ENCODE assay signal across 25 cellular contexts in the genomic region with DNA sequence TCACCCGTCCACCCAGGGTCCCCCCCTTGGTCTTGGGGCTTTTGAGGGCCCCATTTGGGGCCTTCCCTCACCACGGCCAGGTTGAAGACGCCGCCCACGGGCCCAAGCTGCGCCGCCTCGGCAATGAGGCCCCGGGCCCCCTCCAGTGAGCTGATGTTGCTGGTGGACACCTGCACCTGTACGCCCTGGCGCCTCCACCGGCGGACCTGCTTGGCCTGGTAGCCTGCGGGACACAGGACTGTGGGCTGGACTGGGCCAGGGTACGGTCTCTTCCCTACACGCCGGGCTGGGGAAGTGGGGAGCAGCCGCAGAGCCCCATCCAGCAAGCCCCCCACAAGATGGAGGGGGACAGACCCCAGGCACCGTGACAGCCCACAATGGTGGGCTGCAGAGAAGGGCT.
"Had no signal": no experiment of that assay in that cellular context is flagged by ENCODE, and none has a peak within 500 bp of the region (broad histone marks: within the 10 kb centered on the region; RNA-seq: fewer than 3 reads in every experiment).

No MANE protein-coding gene starts in this region.

- H3K4me3 ChIP-seq: colonic mucosa, esophagus squamous epithelium, gastrocnemius medialis, heart right ventricle, left lung, lower lobe of right lung, mucosa of descending colon had no signal

- ATAC-seq: effector memory CD8-positive, alpha-beta T cell; esophagus mucosa; gastrocnemius medialis; heart right ventricle; left cardiac atrium; left lung; left ventricle myocardium superior; lower lobe of right lung; mucosa of descending colon had no signal

- H3K27ac ChIP-seq: colonic mucosa, epithelial cell of prostate, esophagus squamous epithelium, gastrocnemius medialis, heart right ventricle, left lung, lower lobe of right lung had no signal

- H3K9me3 ChIP-seq: colonic mucosa, esophagus squamous epithelium, gastrocnemius medialis, heart right ventricle, left lung, lower lobe of right lung, mucosa of descending colon had no signal

- H3K27me3 ChIP-seq: colonic mucosa, esophagus squamous epithelium, gastrocnemius medialis, heart right ventricle, left lung had no signal

- FAIRE-seq: endometrium, islet of Langerhans, keratinocyte had no signal

- DNase-seq: colonic mucosa; cortex of kidney; effector CD8-positive, alpha-beta T cell; effector memory CD8-positive, alpha-beta T cell; endodermal cell; erythroblast; esophagus squamous epithelium; foreskin fibroblast; foreskin melanocyte; gastrocnemius medialis; glutamatergic neuron; head of caudate nucleus; heart right ventricle; hippocampal formation; left cardiac atrium; left lung; left ventricle myocardium superior; lower lobe of right lung; mesenchymal stem cell; mucosa of descending colon had no signal

- H3K4me1 ChIP-seq: colonic mucosa, esophagus squamous epithelium, gastrocnemius medialis, left lung, lower lobe of right lung had no signal
